ENCODE assay signal across 22 cellular contexts in genomic region chr17:82870541-82870940, GRCh38. TPM values are rescaled to one million over a fixed set of nuclear protein-coding genes. Genes with fewer than 3 reads are reported as not detected.
DNase-seq lines count a peak whose midpoint lies in the region; ATAC-seq and TF ChIP-seq lines count a peak whose summit lies in the region.
"Had no signal": no experiment of that assay in that cellular context is flagged by ENCODE, and none has a peak within 500 bp of the region (broad histone marks: within the 10 kb centered on the region; RNA-seq: fewer than 3 reads in every experiment).

No MANE protein-coding gene starts in this region.

- peaks cover 17% of the 10 kb centered on the region for H3K36me3 Mint-ChIP-seq in activated naive CD4-positive, alpha-beta T cell treated with anti-CD3 and anti-CD28 coated beads for 36 hours (ENCODE audit: low read depth)
- peaks cover 38 to 57% of the 10 kb centered on the region in 2 donors for H3K36me3 Mint-ChIP-seq in stimulated activated naive B cell treated with anti-CD40 and anti-IgM and Interleukin-4, amounts not matched to agents 10 μg/mL and 1 μg/mL and 100 μg/mL, for 72 hours

- intact Hi-C loops in activated naive CD4-positive, alpha-beta T cell treated with anti-CD3 and anti-CD28 coated beads for 36 hours (cut with micrococcal nuclease), result no loop called here

- H3K36me3 ChIP-seq in OCI-LY3 (replicated peaks; ENCODE audit: low read depth, low read length), result peaks cover 33% of the 10 kb centered on the region
- H3K36me3 ChIP-seq in right atrium auricular region, result peaks cover 20% of the 10 kb centered on the region

- 0 out of 2 replicates have a peak, but pooled peaks cover 5% of the 10 kb centered on the region for H3K79me2 ChIP-seq in OCI-LY3 (ENCODE audit: low read length)

- no peak overlapping the region for H3K4me3 Mint-ChIP-seq in activated naive CD4-positive, alpha-beta T cell treated with anti-CD3 and anti-CD28 coated beads for 36 hours
- peak overlapping the region; percentile 62 to 71 for H3K4me3 Mint-ChIP-seq in stimulated activated naive B cell treated with anti-CD40 and anti-IgM and Interleukin-4, amounts not matched to agents 10 μg/mL and 1 μg/mL and 100 μg/mL, for 72 hours
- H3K4me3 Mint-ChIP-seq: activated naive CD4-positive, alpha-beta T cell treated with anti-CD3 and anti-CD28 coated beads, Interleukin-2, amount 50 U/mL, for 24 hours; CD4-positive, alpha-beta T cell; HFFc6 had no signal

- H3K27me3 ChIP-seq in OCI-LY3 (ENCODE audit: low read depth, low read length) (peaks cover 18% of the 10 kb centered on the region), right atrium auricular region (no peaks in the 10 kb centered on the region)
- H3K27me3 ChIP-seq: Peyer's patch, right lobe of liver, stomach had no signal

- peaks cover 32% of the 10 kb centered on the region for H3K4me1 Mint-ChIP-seq in activated naive CD4-positive, alpha-beta T cell treated with anti-CD3 and anti-CD28 coated beads for 36 hours (ENCODE audit: low read depth)
- peaks cover 60 to 94% of the 10 kb centered on the region in 2 donors for H3K4me1 Mint-ChIP-seq in stimulated activated naive B cell treated with anti-CD40 and anti-IgM and Interleukin-4, amounts not matched to agents 10 μg/mL and 1 μg/mL and 100 μg/mL, for 72 hours

- CTCF ChIA-PET in activated naive CD4-positive, alpha-beta T cell treated with anti-CD3 and anti-CD28 coated beads for 36 hours (lab: Charles Lee), result interaction anchor here (1.0 to 1.3 kb wide), 2 partner anchors 26 to 102 kb away, joined by 3 read pairs; no protein-coding TSS in a partner anchor

- TF ChIP-seq POLR2A in GM18505 (IDR thresholded peaks at IDR 0.05; ENCODE audit: borderline replicate concordance, extremely low read depth, insufficient read depth, insufficient read length), result no peak

- 0 out of 2 replicates have a peak overlapping the region, but pooled peaks have one; percentile 23 for H3K4me3 ChIP-seq in OCI-LY3 (ENCODE audit: low read length)
- no peak overlapping the region for H3K4me3 ChIP-seq in right atrium auricular region
- H3K4me3 ChIP-seq: Peyer's patch, right lobe of liver, stomach had no signal

- no peak for DNase-seq in activated naive CD4-positive, alpha-beta T cell treated with anti-CD3 and anti-CD28 coated beads for 36 hours
- DNase-seq in activated naive CD4-positive, alpha-beta T cell (lab: John Stamatoyannopoulos, UW), result no peak
- DNase-seq in right atrium auricular region (ENCODE audit: low spot score), result no peak
- DNase-seq in stimulated activated naive B cell treated with anti-CD40 and anti-IgM and Interleukin-4, amounts not matched to agents 10 μg/mL and 1 μg/mL and 100 μg/mL, for 72 hours, result no peak
- DNase-seq in activated CD4-positive, CD25-positive, alpha-beta regulatory T cell treated with anti-CD3 and anti-CD28 coated beads, Interleukin-2, amount 50 U/mL, for 72 hours, result no peak
- no peak for DNase-seq in T1000 (lab: John Stamatoyannopoulos, UW)
- DNase-seq: CD4-positive, alpha-beta T cell; cerebellar nuclear complex; effector CD4-positive, alpha-beta T cell; HFFc6; NCI-H146; NCI-H2171 treated with DMSO at 0.1 percent for 48 hours; NCI-H82; SK-N-SH; stomach had no signal

- peaks cover 82% of the 10 kb centered on the region for H4K20me1 ChIP-seq in OCI-LY3 (ENCODE audit: insufficient read depth, low read length)

- H3K27ac ChIP-seq in OCI-LY3 (ENCODE audit: low read length), result peak overlapping the region; percentile 67
- peak overlapping the region; percentile 27 to 30 for H3K27ac ChIP-seq in right atrium auricular region
- H3K27ac ChIP-seq: HL-60, right lobe of liver had no signal

- H3K9me3 ChIP-seq in OCI-LY3 (ENCODE audit: insufficient read depth, low read length) (no peaks in the 10 kb centered on the region), right atrium auricular region (no peaks in the 10 kb centered on the region)
- H3K9me3 ChIP-seq: Peyer's patch, right lobe of liver, SK-N-SH, stomach had no signal

- no peak for ATAC-seq in stimulated activated naive B cell treated with anti-CD40 and anti-IgM and Interleukin-4, amounts not matched to agents 10 μg/mL and 1 μg/mL and 100 μg/mL, for 72 hours (replicated peaks)
- no peak for ATAC-seq in GM18505 (IDR thresholded peaks at IDR 0.05; ENCODE audit: unreplicated experiment)
- ATAC-seq: right lobe of liver had no signal

- H3K4me2 ChIP-seq in OCI-LY3 (ENCODE audit: low read length), result peak overlapping the region; percentile 57
- H3K4me2 ChIP-seq: SK-N-SH had no signal

- H3K9ac ChIP-seq in OCI-LY3 (ENCODE audit: low read length), result no peak overlapping the region; the same call in 1 of the 2 replicates
- H3K9ac ChIP-seq: SK-N-SH had no signal

- H3K4me1 ChIP-seq in OCI-LY3 (ENCODE audit: low read length), result peaks cover 67% of the 10 kb centered on the region
- peaks cover 0 to 27% of the 10 kb centered on the region in 2 donors for H3K4me1 ChIP-seq in right atrium auricular region
- H3K4me1 ChIP-seq: right lobe of liver had no signal

- H3K27ac Mint-ChIP-seq in activated naive CD4-positive, alpha-beta T cell treated with anti-CD3 and anti-CD28 coated beads for 36 hours, result peak overlapping the region; percentile 31
- H3K27ac Mint-ChIP-seq in stimulated activated naive B cell treated with anti-CD40 and anti-IgM and Interleukin-4, amounts not matched to agents 10 μg/mL and 1 μg/mL and 100 μg/mL, for 72 hours, result peak overlapping the region; percentile 93
- H3K27ac Mint-ChIP-seq: activated naive CD4-positive, alpha-beta T cell treated with anti-CD3 and anti-CD28 coated beads, Interleukin-2, amount 50 U/mL, for 24 hours; CD4-positive, alpha-beta T cell; HFFc6 had no signal

- H3K27me3 Mint-ChIP-seq in activated naive CD4-positive, alpha-beta T cell treated with anti-CD3 and anti-CD28 coated beads for 36 hours (ENCODE audit: low read depth), result no peaks in the 10 kb centered on the region
- peaks cover 8 to 22% of the 10 kb centered on the region in 2 donors for H3K27me3 Mint-ChIP-seq in stimulated activated naive B cell treated with anti-CD40 and anti-IgM and Interleukin-4, amounts not matched to agents 10 μg/mL and 1 μg/mL and 100 μg/mL, for 72 hours
- H3K27me3 Mint-ChIP-seq: activated naive CD4-positive, alpha-beta T cell treated with anti-CD3 and anti-CD28 coated beads, Interleukin-2, amount 50 U/mL, for 24 hours; CD4-positive, alpha-beta T cell had no signal

- TF ChIP-seq CTCF in OCI-LY3 (IDR thresholded peaks at IDR 0.05; ENCODE audit: low read depth, low read length) (no peak), right atrium auricular region (IDR thresholded peaks at IDR 0.05) (no peak)

- H3K9me3 Mint-ChIP-seq in activated naive CD4-positive, alpha-beta T cell treated with anti-CD3 and anti-CD28 coated beads for 36 hours, result no peaks in the 10 kb centered on the region
- H3K9me3 Mint-ChIP-seq in stimulated activated naive B cell treated with anti-CD40 and anti-IgM and Interleukin-4, amounts not matched to agents 10 μg/mL and 1 μg/mL and 100 μg/mL, for 72 hours, result no peaks in the 10 kb centered on the region
- H3K9me3 Mint-ChIP-seq: activated naive CD4-positive, alpha-beta T cell treated with anti-CD3 and anti-CD28 coated beads, Interleukin-2, amount 50 U/mL, for 24 hours; CD4-positive, alpha-beta T cell; HFFc6 had no signal

- no peak overlapping the region for H2AFZ ChIP-seq in OCI-LY3 (ENCODE audit: low read depth, low read length)

RNA-seq across cellular contexts. Expression of gene ZNF750, which starts 30.7 kb away (rescaled TPM):
- not detected for total RNA-seq in activated naive CD4-positive, alpha-beta T cell treated with anti-CD3 and anti-CD28 coated beads for 36 hours
- total RNA-seq in right atrium auricular region, result not detected
- total RNA-seq: CD4-positive, alpha-beta T cell; HFFc6; osteoblast; Peyer's patch; right lobe of liver; stomach had no signal
